In the genomic region with DNA sequence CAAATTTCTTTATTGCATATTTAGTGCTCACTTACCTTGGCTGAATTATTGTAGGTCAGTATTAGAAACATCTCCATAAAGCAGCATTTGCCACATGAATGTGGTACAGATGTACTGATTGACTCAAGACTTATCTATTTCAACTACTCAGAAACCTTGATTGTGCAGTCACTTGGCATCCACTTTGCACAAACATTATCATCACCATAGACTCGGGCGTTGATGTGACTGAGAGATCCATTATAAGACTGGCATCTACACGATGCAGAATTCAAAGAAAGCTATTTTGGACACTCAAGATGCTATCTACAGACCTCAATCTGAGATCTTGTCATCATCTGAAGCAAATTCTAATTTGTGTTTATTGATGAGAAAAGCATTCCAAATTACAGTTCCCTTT, we compare ENCODE assay signal across 23 cellular contexts.
"Had no signal": no experiment of that assay in that cellular context is flagged by ENCODE, and none has a peak within 500 bp of the region (broad histone marks: within the 10 kb centered on the region; RNA-seq: fewer than 3 reads in every experiment).

No MANE protein-coding gene starts in this region.

- H3K9me3 ChIP-seq: stomach, suprapubic skin, testis, thoracic aorta, thyroid gland, tibial artery, tibial nerve, transverse colon, upper lobe of left lung, upper lobe of right lung, uterus, vagina had no signal

- DNase-seq: stimulated activated CD4-positive, alpha-beta T cell treated with anti-CD3 and anti-CD28 coated beads, Interleukin-2, amount 100 ng/mL, for 48 hours; stimulated activated CD4-positive, alpha-beta T cell treated with anti-CD3 and anti-CD28 coated beads, Interleukin-4, amount 100 ng/mL, for 1 hour; stimulated activated CD4-positive, alpha-beta T cell treated with anti-CD3 and anti-CD28 coated beads, Interleukin-4, amount 100 ng/mL, for 24 hours; stimulated activated CD4-positive, alpha-beta T cell treated with anti-CD3 and anti-CD28 coated beads, Interleukin-4, amount 100 ng/mL, for 4 hours; stimulated activated CD8-positive, alpha-beta memory T cell treated with anti-CD3 and anti-CD28 coated beads, Interleukin-4, amount 100 ng/mL, for 48 hours; stimulated activated naive B cell treated with anti-CD40 and anti-IgM and Interleukin-4, amounts not matched to agents 10 μg/mL and 1 μg/mL and 100 μg/mL, for 72 hours; stimulated activated naive CD4-positive, alpha-beta T cell; stimulated activated naive CD4-positive, alpha-beta T cell treated with Interleukin-2 at 50 U/mL for 16 hours; stimulated activated naive CD8-positive, alpha-beta T cell treated with anti-CD3 and anti-CD28 coated beads, Interleukin-15, amount 100 ng/mL, for 72 hours; stimulated activated naive CD8-positive, alpha-beta T cell treated with anti-CD3 and anti-CD28 coated beads, Interleukin-15, Interleukin-2, amounts not matched to agents 100 U/mL and 50 U/mL, for 24 hours; stomach; substantia nigra; testis; thyroid gland; tibial artery; transverse colon; upper lobe of left lung; upper lobe of right lung; uterus had no signal

- H3K27ac ChIP-seq: stomach, suprapubic skin, testis, thoracic aorta, thyroid gland, tibial artery, tibial nerve, transverse colon, upper lobe of left lung, upper lobe of right lung, uterus, vagina had no signal

- H3K4me1 ChIP-seq: suprapubic skin, testis, thyroid gland, transverse colon, upper lobe of left lung, upper lobe of right lung, uterus, vagina had no signal

- H3K4me3 ChIP-seq: stomach, suprapubic skin, testis, thoracic aorta, thyroid gland, tibial artery, tibial nerve, transverse colon, upper lobe of left lung, upper lobe of right lung, uterus, vagina had no signal

- H3K27me3 ChIP-seq: stomach, suprapubic skin, testis, thyroid gland, tibial artery, tibial nerve, transverse colon, upper lobe of left lung, upper lobe of right lung, uterus, vagina had no signal

- H3K36me3 ChIP-seq: stomach, suprapubic skin, thoracic aorta, thyroid gland, tibial artery, tibial nerve, transverse colon, upper lobe of left lung, upper lobe of right lung, uterus, vagina had no signal
